In the genomic region with DNA sequence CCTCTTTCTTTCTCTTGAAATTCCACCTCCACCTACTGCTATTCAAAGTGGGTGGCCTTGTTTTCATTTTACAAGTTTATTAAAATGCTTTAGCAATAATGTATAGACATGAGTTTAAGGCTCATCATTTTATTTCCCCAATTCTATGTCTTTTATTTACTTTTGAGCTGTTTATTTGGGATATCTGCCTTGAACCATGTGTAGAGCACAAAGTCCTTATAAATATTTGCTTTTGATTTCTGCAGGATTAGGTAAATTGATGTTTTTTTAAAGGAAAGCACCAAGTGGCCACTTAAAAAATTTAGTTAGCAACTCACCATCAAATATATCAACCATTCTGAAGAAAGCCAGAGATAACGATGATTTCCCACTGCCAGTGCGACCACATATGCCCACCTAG, we compare ENCODE assay signal across 26 cellular contexts. TPM values are rescaled to one million over a fixed set of nuclear protein-coding genes. Genes with fewer than 3 reads are reported as not detected.
"Had no signal": no experiment of that assay in that cellular context is flagged by ENCODE, and none has a peak within 500 bp of the region (broad histone marks: within the 10 kb centered on the region; RNA-seq: fewer than 3 reads in every experiment).

No MANE protein-coding gene starts in this region.

- H3K4me2 ChIP-seq: hepatocyte, neural progenitor cell, smooth muscle cell had no signal

- H3K4me1 ChIP-seq: neural progenitor cell, prostate gland had no signal

- H3K9me3 ChIP-seq: esophagus squamous epithelium, prostate gland, suprapubic skin, transverse colon, upper lobe of right lung, uterus had no signal

- ATAC-seq: effector memory CD8-positive, alpha-beta T cell; left cardiac atrium; naive thymus-derived CD4-positive, alpha-beta T cell; sciatic nerve; stimulated activated naive CD8-positive, alpha-beta T cell treated with anti-CD3 and anti-CD28 coated beads, Interleukin-15, amount 100 ng/mL, for 72 hours; upper lobe of right lung had no signal

- H3K4me3 ChIP-seq: coronary artery, esophagus squamous epithelium, hepatocyte, neural progenitor cell, prostate gland, smooth muscle cell, suprapubic skin, transverse colon, upper lobe of right lung, uterus had no signal

- H3K27ac ChIP-seq: coronary artery, esophagus squamous epithelium, hepatocyte, neural progenitor cell, prostate gland, suprapubic skin, transverse colon, upper lobe of right lung, uterus had no signal

- FAIRE-seq: endometrium had no signal

- H3K36me3 ChIP-seq: esophagus squamous epithelium, neural progenitor cell, prostate gland, suprapubic skin, transverse colon, upper lobe of right lung, uterus had no signal

- H3K27me3 ChIP-seq: esophagus squamous epithelium, hepatocyte, neural progenitor cell, suprapubic skin, transverse colon, upper lobe of right lung, uterus had no signal

- H3K79me2 ChIP-seq: hepatocyte had no signal

- H3K9ac ChIP-seq: neural progenitor cell had no signal

- DNase-seq: dermis blood vessel endothelial cell; effector memory CD8-positive, alpha-beta T cell; esophagus squamous epithelium; foreskin melanocyte; left cardiac atrium; mesendoderm; midbrain; naive thymus-derived CD4-positive, alpha-beta T cell; stimulated activated CD4-positive, alpha-beta T cell treated with anti-CD3 and anti-CD28 coated beads, Interleukin-12 subunit alpha, Interleukin-12 subunit beta, amount 100 ng/mL, for 4 hours; stimulated activated CD4-positive, alpha-beta T cell treated with anti-CD3 and anti-CD28 coated beads, Interleukin-1b, Interleukin-23, amount 100 ng/mL, for 48 hours; stimulated activated CD4-positive, alpha-beta T cell treated with anti-CD3 and anti-CD28 coated beads, Interleukin-4, amount 100 ng/mL, for 1 hour; stimulated activated CD8-positive, alpha-beta memory T cell treated with anti-CD3 and anti-CD28 coated beads, Interleukin-4, amount 100 ng/mL, for 48 hours; stimulated activated naive CD4-positive, alpha-beta T cell; stimulated activated naive CD8-positive, alpha-beta T cell treated with anti-CD3 and anti-CD28 coated beads, Interleukin-15, amount 100 ng/mL, for 72 hours; transverse colon; upper lobe of right lung; uterus had no signal

- H2AFZ ChIP-seq: hepatocyte, neural progenitor cell had no signal

RNA-seq across cellular contexts. Expression of a gene that starts 39.8 kb away (rescaled TPM):
- total RNA-seq: lung microvascular endothelial cell; naive thymus-derived CD4-positive, alpha-beta T cell; smooth muscle cell had no signal
